Comparison of ENCODE assay signal across 8 cellular contexts in the genomic region with DNA sequence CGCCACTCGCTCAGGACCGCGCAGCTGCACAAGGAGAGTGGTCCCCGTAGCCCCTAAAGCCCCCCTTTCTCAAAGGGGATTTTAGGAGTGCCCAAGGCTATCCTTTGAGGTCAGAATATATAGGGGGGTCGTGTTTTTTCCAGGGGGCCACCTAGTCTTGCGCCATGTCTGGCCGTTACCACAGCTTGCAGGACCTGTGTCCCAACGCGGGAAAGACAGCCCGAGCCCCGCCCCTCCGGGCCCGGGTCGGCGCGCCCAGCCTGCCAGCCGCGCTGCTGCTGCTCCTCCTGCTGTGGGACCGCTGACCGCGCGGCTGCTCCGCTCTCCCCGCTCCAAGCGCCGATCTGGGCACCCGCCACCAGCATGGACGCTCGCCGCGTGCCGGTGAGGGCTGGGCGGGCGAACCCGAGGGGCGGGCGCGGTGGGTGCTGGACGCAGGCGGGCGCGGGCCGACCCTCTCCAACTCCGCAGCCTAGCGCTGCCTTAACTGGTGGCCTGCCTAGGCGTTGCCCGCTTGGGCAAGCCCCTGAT. TPM values are rescaled to one million over a fixed set of nuclear protein-coding genes. Genes with fewer than 3 reads are reported as not detected.
DNase-seq lines count a peak whose midpoint lies in the region; ATAC-seq and TF ChIP-seq lines count a peak whose summit lies in the region.

A gene (plus strand): TSS at position 272 of the 531 bp plus-strand sequence. CDS start 92 bp downstream, at position 364.

- peak; percentile 24 for ATAC-seq in GM18858 (IDR thresholded peaks at IDR 0.05; ENCODE audit: unreplicated experiment)
- ATAC-seq in HG03064 (IDR thresholded peaks at IDR 0.05; ENCODE audit: low read depth, unreplicated experiment): peak; percentile 55

- H3K27me3 ChIP-seq in AG04450 (ENCODE audit: control insufficient read depth, insufficient read depth, low read length) (peaks cover 4% of the 10 kb centered on the region), liver (ENCODE audit: control insufficient read depth in 4 of 4, insufficient read depth in 4 of 4, low read length in 3 of 4) (peaks cover 0 to 8% (median 1%) of the 10 kb centered on the region in 4 donors)

- peak within 1 kb of the TSS; percentile 84 for H3K27ac ChIP-seq in AG04450 (ENCODE audit: low read depth, low read length)
- no peak within 1 kb of the TSS for H3K27ac ChIP-seq in coronary artery
- H3K27ac ChIP-seq in liver (ENCODE audit: low read depth in 1 of 2, low read length in 2 of 2): no peak within 1 kb of the TSS

- H3K9me3 ChIP-seq in AG04450 (ENCODE audit: control insufficient read depth, insufficient read depth, low read length) (no peaks in the 10 kb centered on the region), liver (ENCODE audit: control insufficient read depth in 4 of 4, low read length in 3 of 4) (peaks cover 0 to 3% (median 0%) of the 10 kb centered on the region in 4 donors)

- H3K36me3 ChIP-seq in liver (ENCODE audit: control insufficient read depth in 4 of 4, insufficient read depth in 3 of 4, low read depth in 1 of 4, low read length in 3 of 4): no peaks in the 10 kb centered on the region

- CTCF ChIA-PET in AG04450 (lab: Charles Lee): no interaction called here

- DNase-seq in AG04450 (ENCODE audit: low read depth, low spot score): no peak
- peak; percentile 81 for DNase-seq in NCI-H2196 (lab: John Stamatoyannopoulos, UW; ENCODE audit: unreplicated experiment)
- DNase-seq in activated CD4-positive, CD25-positive, alpha-beta regulatory T cell (lab: John Stamatoyannopoulos, UW): peak; percentile 8 to 36 (median 16)
- no peak for DNase-seq in coronary artery (ENCODE audit: low spot score)
- DNase-seq in stimulated activated CD4-positive, alpha-beta T cell treated with anti-CD3 and anti-CD28 coated beads, TNF-alpha, amount 100 ng/mL, for 48 hours (ENCODE audit: low read depth in 3 of 3): peak; percentile 59 to 70 (median 60)

- TF ChIP-seq CTCF in AG04450 (IDR thresholded peaks at IDR 0.05; ENCODE audit: low read depth, low read length) (no peak), coronary artery (IDR thresholded peaks at IDR 0.05) (no peak), liver (IDR thresholded peaks at IDR 0.05; ENCODE audit: low read depth, low read length, missing input control) (no peak)

- H3K4me1 ChIP-seq in liver (ENCODE audit: control insufficient read depth in 4 of 4, insufficient read depth in 4 of 4, low read length in 3 of 4): peaks cover 6 to 19% (median 15%) of the 10 kb centered on the region in 4 donors

- 2% methylated on average over 48 of the region's 48 CpGs for WGBS in liver

- peak within 1 kb of the TSS; percentile 84 for H3K4me3 ChIP-seq in AG04450 (ENCODE audit: low read depth, low read length)
- H3K4me3 ChIP-seq in coronary artery: peak within 1 kb of the TSS; percentile 86
- H3K4me3 ChIP-seq in liver (ENCODE audit: low read depth in 1 of 3, low read length in 3 of 3): peak within 1 kb of the TSS; percentile 28 to 59 (median 51)

- TF ChIP-seq RAD21 in liver (IDR thresholded peaks at IDR 0.05): no peak

- POLR2A ChIA-PET in AG04450 (lab: Yijun Ruan, JAX): no interaction called here

- H3K9ac ChIP-seq in liver (ENCODE audit: low read depth in 1 of 2, low read length in 2 of 2): no peak within 1 kb of the TSS

TF ChIP-seq in liver, 16 proteins besides CTCF, POLR2A, EP300 and RAD21:
- TF ChIP-seq, protein P1, sequence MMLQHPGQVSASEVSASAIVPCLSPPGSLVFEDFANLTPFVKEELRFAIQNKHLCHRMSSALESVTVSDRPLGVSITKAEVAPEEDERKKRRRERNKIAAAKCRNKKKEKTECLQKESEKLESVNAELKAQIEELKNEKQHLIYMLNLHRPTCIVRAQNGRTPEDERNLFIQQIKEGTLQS (IDR thresholded peaks at IDR 0.05): no peak
- TF ChIP-seq EGR1 (IDR thresholded peaks at IDR 0.05; ENCODE audit: low read depth in 2 of 2) (no peak), NR2F2 (IDR thresholded peaks at IDR 0.05) (no peak), JUND (IDR thresholded peaks at IDR 0.05) (no peak), FOXA2 (IDR thresholded peaks at IDR 0.05) (no peak), GABPA (IDR thresholded peaks at IDR 0.05 in 1 of 2, conservative IDR thresholded peaks at IDR 0.05 in 1 of 2) (no peak), SP1 (IDR thresholded peaks at IDR 0.05) (no peak), HNF4A (conservative IDR thresholded peaks at IDR 0.05) (no peak), TAF1 (conservative IDR thresholded peaks at IDR 0.05) (no peak), FOXA1 (IDR thresholded peaks at IDR 0.05) (no peak), HNF4G (IDR thresholded peaks at IDR 0.05) (no peak)
- TF ChIP-seq, protein P2, sequence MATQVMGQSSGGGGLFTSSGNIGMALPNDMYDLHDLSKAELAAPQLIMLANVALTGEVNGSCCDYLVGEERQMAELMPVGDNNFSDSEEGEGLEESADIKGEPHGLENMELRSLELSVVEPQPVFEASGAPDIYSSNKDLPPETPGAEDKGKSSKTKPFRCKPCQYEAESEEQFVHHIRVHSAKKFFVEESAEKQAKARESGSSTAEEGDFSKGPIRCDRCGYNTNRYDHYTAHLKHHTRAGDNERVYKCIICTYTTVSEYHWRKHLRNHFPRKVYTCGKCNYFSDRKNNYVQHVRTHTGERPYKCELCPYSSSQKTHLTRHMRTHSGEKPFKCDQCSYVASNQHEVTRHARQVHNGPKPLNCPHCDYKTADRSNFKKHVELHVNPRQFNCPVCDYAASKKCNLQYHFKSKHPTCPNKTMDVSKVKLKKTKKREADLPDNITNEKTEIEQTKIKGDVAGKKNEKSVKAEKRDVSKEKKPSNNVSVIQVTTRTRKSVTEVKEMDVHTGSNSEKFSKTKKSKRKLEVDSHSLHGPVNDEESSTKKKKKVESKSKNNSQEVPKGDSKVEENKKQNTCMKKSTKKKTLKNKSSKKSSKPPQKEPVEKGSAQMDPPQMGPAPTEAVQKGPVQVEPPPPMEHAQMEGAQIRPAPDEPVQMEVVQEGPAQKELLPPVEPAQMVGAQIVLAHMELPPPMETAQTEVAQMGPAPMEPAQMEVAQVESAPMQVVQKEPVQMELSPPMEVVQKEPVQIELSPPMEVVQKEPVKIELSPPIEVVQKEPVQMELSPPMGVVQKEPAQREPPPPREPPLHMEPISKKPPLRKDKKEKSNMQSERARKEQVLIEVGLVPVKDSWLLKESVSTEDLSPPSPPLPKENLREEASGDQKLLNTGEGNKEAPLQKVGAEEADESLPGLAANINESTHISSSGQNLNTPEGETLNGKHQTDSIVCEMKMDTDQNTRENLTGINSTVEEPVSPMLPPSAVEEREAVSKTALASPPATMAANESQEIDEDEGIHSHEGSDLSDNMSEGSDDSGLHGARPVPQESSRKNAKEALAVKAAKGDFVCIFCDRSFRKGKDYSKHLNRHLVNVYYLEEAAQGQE (IDR thresholded peaks at IDR 0.05): no peak
- TF ChIP-seq, protein P3, sequence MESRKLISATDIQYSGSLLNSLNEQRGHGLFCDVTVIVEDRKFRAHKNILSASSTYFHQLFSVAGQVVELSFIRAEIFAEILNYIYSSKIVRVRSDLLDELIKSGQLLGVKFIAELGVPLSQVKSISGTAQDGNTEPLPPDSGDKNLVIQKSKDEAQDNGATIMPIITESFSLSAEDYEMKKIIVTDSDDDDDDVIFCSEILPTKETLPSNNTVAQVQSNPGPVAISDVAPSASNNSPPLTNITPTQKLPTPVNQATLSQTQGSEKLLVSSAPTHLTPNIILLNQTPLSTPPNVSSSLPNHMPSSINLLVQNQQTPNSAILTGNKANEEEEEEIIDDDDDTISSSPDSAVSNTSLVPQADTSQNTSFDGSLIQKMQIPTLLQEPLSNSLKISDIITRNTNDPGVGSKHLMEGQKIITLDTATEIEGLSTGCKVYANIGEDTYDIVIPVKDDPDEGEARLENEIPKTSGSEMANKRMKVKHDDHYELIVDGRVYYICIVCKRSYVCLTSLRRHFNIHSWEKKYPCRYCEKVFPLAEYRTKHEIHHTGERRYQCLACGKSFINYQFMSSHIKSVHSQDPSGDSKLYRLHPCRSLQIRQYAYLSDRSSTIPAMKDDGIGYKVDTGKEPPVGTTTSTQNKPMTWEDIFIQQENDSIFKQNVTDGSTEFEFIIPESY (IDR thresholded peaks at IDR 0.05): no peak
- TF ChIP-seq, protein P4, sequence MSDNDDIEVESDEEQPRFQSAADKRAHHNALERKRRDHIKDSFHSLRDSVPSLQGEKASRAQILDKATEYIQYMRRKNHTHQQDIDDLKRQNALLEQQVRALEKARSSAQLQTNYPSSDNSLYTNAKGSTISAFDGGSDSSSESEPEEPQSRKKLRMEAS (IDR thresholded peaks at IDR 0.05): no peak

RNA-seq across cellular contexts. Expression of the gene that starts here (rescaled TPM):
- polyA plus RNA-seq in AG04450 (2011; rRNA removed): 11.4 and 13.9 TPM in 2 replicates
- 8.6 and 9.7 TPM in 2 replicates for polyA minus RNA-seq in AG04450 (2011; rRNA and poly(A)+ RNA removed)
- 1 to 10 TPM in 1 of 2 donors, under 1 TPM in 1; 0.08 to 7.9 TPM for total RNA-seq in liver
- under 1 TPM; 0.09 to 0.25 TPM for polyA plus RNA-seq in liver

Comparison
In these comparisons a context has a peak if more than half of its experiments do, and no peak if none do; other contexts are left out.
1. DNase-seq: peak in NCI-H2196 (single experiment), activated CD4-positive, CD25-positive, alpha-beta regulatory T cell (4 of 4) and stimulated activated CD4-positive, alpha-beta T cell treated with anti-CD3 and anti-CD28 coated beads, TNF-alpha, amount 100 ng/mL, for 48 hours (3 of 3); none in AG04450 (single experiment) and coronary artery (single experiment).
2. Peak in every context shown above with its lines, with median percentiles within 50 percentile points of each other: H3K4me3 ChIP-seq.